14 cellular contexts compared by ENCODE assay signal in genomic region chr5:82355053-82355452, GRCh38.
A peak's percentile ranks its signal among the peaks of the same experiment; 100 is the strongest.
DNase-seq lines count a peak whose midpoint lies in the region; ATAC-seq, FAIRE-seq and TF ChIP-seq lines count a peak whose summit lies in the region.
"Had no signal": no experiment of that assay in that cellular context is flagged by ENCODE, and none has a peak within 500 bp of the region (broad histone marks: within the 10 kb centered on the region; RNA-seq: fewer than 3 reads in every experiment).

No MANE protein-coding gene starts in this region.

- TF ChIP-seq POLR2A in HCT116 (IDR thresholded peaks at IDR 0.05; ENCODE audit: borderline replicate concordance, extremely low read depth, insufficient read depth, insufficient read length) = no peak
- no peak for TF ChIP-seq POLR2A in K562 (conservative IDR thresholded peaks at IDR 0.05)

- H3K9me1 ChIP-seq in K562 (ENCODE audit: control insufficient read depth, insufficient read depth, low read length) = no peaks in the 10 kb centered on the region

- peaks cover 9% of the 10 kb centered on the region for H3K36me3 Mint-ChIP-seq in T-helper 1 cell treated with Interleukin-12 subunit alpha and Interleukin-12 subunit beta and Interleukin-4 antibody, amounts not matched to agents 30 μg/mL and 1 μg/mL, for 36 hours (ENCODE audit: low read depth)
- H3K36me3 Mint-ChIP-seq: CD14-positive monocyte; CD8-positive, alpha-beta memory T cell had no signal

- FAIRE-seq in K562 (lab: Jason Lieb, UNC) = no peak

- H3K27ac ChIP-seq in HCT116 (ENCODE audit: low read depth, low read length) (no peak overlapping the region), K562 (ENCODE audit: extremely low read depth, low read depth, low read length) (no peak overlapping the region), aorta (ENCODE audit: low read depth in 1 of 2, low read length in 2 of 2) (peak overlapping the region; percentile 73 to 78)
- H3K27ac ChIP-seq: 22Rv1 had no signal

- 55% methylated on average over 3 of the region's 3 CpGs for WGBS in K562 (ENCODE audit: insufficient coverage, low coverage, missing lambda C conversion rate)
- 65 to 74% methylated on average over 3 of the region's 3 CpGs for WGBS in aorta, 2 donors

- peak overlapping the region; percentile 59 for H3K27ac Mint-ChIP-seq in T-helper 1 cell treated with Interleukin-12 subunit alpha and Interleukin-12 subunit beta and Interleukin-4 antibody, amounts not matched to agents 30 μg/mL and 1 μg/mL, for 36 hours
- H3K27ac Mint-ChIP-seq: CD14-positive monocyte, GM23338 had no signal

- H3K9ac ChIP-seq in HCT116 (ENCODE audit: low read length) (no peak overlapping the region), K562 (ENCODE audit: insufficient read depth in 1 of 2, low read depth in 2 of 2, low read length in 2 of 2) (no peak overlapping the region)

- H3K9me2 ChIP-seq in HCT116 (ENCODE audit: insufficient read depth) = no peaks in the 10 kb centered on the region

- intact Hi-C loops in HCT116 (cut with micrococcal nuclease) = loop anchor here (10.0 kb wide), 4 partner anchors 560 to 1360 kb away; partner anchors contain the start of genes TMEM167A and XRCC4
- intact Hi-C loops in K562 (cut with micrococcal nuclease) = loop anchor here (10.0 kb wide), 1 partner anchor 140 kb away; no protein-coding TSS in a partner anchor
- intact Hi-C loops in aorta (cut with DNase I) = loop anchor here (5.0 to 10.0 kb wide), 4 partner anchors 190 to 1210 kb away; partner anchors contain the start of gene VCAN (in 1 of the 2)

- no peaks in the 10 kb centered on the region for H3K9me3 ChIP-seq in HCT116 (ENCODE audit: control insufficient read depth in 1 of 2, insufficient read depth in 1 of 2, low read depth in 1 of 2, low read length in 2 of 2)
- no peaks in the 10 kb centered on the region for H3K9me3 ChIP-seq in K562 (replicated peaks; ENCODE audit: control insufficient read depth, insufficient read depth, low read depth, low read length)
- H3K9me3 ChIP-seq in aorta (ENCODE audit: control insufficient read depth, low read length) = no peaks in the 10 kb centered on the region
- H3K9me3 ChIP-seq: Caco-2 had no signal

- no peak for DNase-seq in T-helper 1 cell
- DNase-seq in HCT116 (ENCODE audit: low read depth, low spot score) = no peak
- DNase-seq in K562 (ENCODE audit: extremely low read depth in 1 of 4, low spot score in 3 of 4) = no peak
- DNase-seq in aorta = no peak
- DNase-seq in globus pallidus (ENCODE audit: low spot score) = no peak
- DNase-seq: Caco-2; CD8-positive, alpha-beta memory T cell; H7 had no signal

- H3K36me3 ChIP-seq in HCT116 (ENCODE audit: control insufficient read depth in 1 of 2, insufficient read depth in 2 of 2, low read length in 2 of 2) (no peaks in the 10 kb centered on the region), K562 (ENCODE audit: control insufficient read depth, insufficient read depth, low read length) (no peaks in the 10 kb centered on the region), aorta (ENCODE audit: control insufficient read depth in 1 of 2, insufficient read depth in 2 of 2, low read length in 1 of 2) (no peaks in the 10 kb centered on the region)

- H3K4me2 ChIP-seq in HCT116 (ENCODE audit: low read length) (no peak overlapping the region), K562 (ENCODE audit: insufficient read depth, low read length) (no peak overlapping the region)
- H3K4me2 ChIP-seq: GM23338 had no signal

- no peak for TF ChIP-seq EP300 in K562 (IDR thresholded peaks at IDR 0.05; ENCODE audit: low read length)

- H2AFZ ChIP-seq in HCT116 (ENCODE audit: low read depth, low read length, poor library complexity, severe bottlenecking) (no peak overlapping the region), K562 (ENCODE audit: low read depth, low read length) (0 out of 2 replicates have a peak overlapping the region, but pooled peaks have one; percentile 7)
- H2AFZ ChIP-seq: GM23338 had no signal

- no peak for TF ChIP-seq RAD21 in HCT116 (IDR thresholded peaks at IDR 0.05; ENCODE audit: low read depth)
- TF ChIP-seq RAD21 in K562 (CRISPR knock-in tag; conservative IDR thresholded peaks at IDR 0.05 in 1 of 2, IDR thresholded peaks at IDR 0.05 in 1 of 2) = no peak

- no peaks in the 10 kb centered on the region for H3K27me3 Mint-ChIP-seq in T-helper 1 cell treated with Interleukin-12 subunit alpha and Interleukin-12 subunit beta and Interleukin-4 antibody, amounts not matched to agents 30 μg/mL and 1 μg/mL, for 36 hours (ENCODE audit: low read depth)
- H3K27me3 Mint-ChIP-seq: CD8-positive, alpha-beta memory T cell had no signal

- H3K4me3 Mint-ChIP-seq in T-helper 1 cell treated with Interleukin-12 subunit alpha and Interleukin-12 subunit beta and Interleukin-4 antibody, amounts not matched to agents 30 μg/mL and 1 μg/mL, for 36 hours = peak overlapping the region; percentile 23
- H3K4me3 Mint-ChIP-seq: CD14-positive monocyte; CD8-positive, alpha-beta memory T cell; GM23338 had no signal

- CTCF ChIA-PET in HCT116 (lab: Charles Lee) = interaction anchor here (1.4 kb wide), 1 partner anchor 43 kb away, joined by 4 read pairs; no protein-coding TSS in a partner anchor
- CTCF ChIA-PET in K562 (lab: Yijun Ruan, JAX; ENCODE audit: low intra/inter-chr PET ratio) = no interaction called here

- H3K27me3 ChIP-seq in HCT116 (ENCODE audit: insufficient read depth, low read length) (no peaks in the 10 kb centered on the region), K562 (ENCODE audit: control insufficient read depth in 2 of 2, insufficient read depth in 2 of 2, low read length in 2 of 2) (no peaks in the 10 kb centered on the region), aorta (ENCODE audit: control insufficient read depth in 1 of 2, insufficient read depth in 2 of 2, low read length in 1 of 2) (no peaks in the 10 kb centered on the region)

- H3K4me3 ChIP-seq in HCT116 (replicated peaks in 1 of 2; ENCODE audit: low read depth in 1 of 2, low read length in 2 of 2) (no peak overlapping the region), K562 (no peak overlapping the region), aorta (ENCODE audit: low read length in 2 of 2) (no peak overlapping the region)
- H3K4me3 ChIP-seq: GM12878, GM23338 had no signal

- TF ChIP-seq CTCF in HCT116 (IDR thresholded peaks at IDR 0.05 in 2 of 3, conservative IDR thresholded peaks at IDR 0.05 in 1 of 3; ENCODE audit: borderline replicate concordance in 1 of 3, insufficient read depth in 1 of 3, low read depth in 2 of 3, low read length in 2 of 3) = no peak
- TF ChIP-seq CTCF in K562 (IDR thresholded peaks at IDR 0.05 in 2 of 3, conservative IDR thresholded peaks at IDR 0.05 in 1 of 3; ENCODE audit: insufficient read depth in 2 of 3, low read depth in 1 of 3, low read length in 3 of 3) = no peak

- POLR2A ChIA-PET in HCT116 (lab: Charles Lee) (no interaction called here), K562 (lab: Yijun Ruan, JAX) (no interaction called here)

- no peak for ATAC-seq in HCT116
- no peak for ATAC-seq in K562
- no peak for ATAC-seq in aorta (ENCODE audit: low FRiP score)
- ATAC-seq in GM18511 (IDR thresholded peaks at IDR 0.05; ENCODE audit: unreplicated experiment) = no peak
- ATAC-seq: GM12878, GM23338 had no signal

- RAD21 ChIA-PET in HCT116 (lab: Charles Lee; ENCODE audit: low non-redundant PET in 1 of 2, low total read pairs in 2 of 2, uncharacterized antibody in 2 of 2, unreplicated experiment in 2 of 2) = no interaction called here

- no TSS peak for BruUV-seq in HCT116 (replicated peaks; lab: Mats Ljungman, UMichigan)
- BruUV-seq in K562 (replicated peaks; lab: Mats Ljungman, UMichigan) = no TSS peak

- peaks cover 67% of the 10 kb centered on the region for H3K4me1 Mint-ChIP-seq in T-helper 1 cell treated with Interleukin-12 subunit alpha and Interleukin-12 subunit beta and Interleukin-4 antibody, amounts not matched to agents 30 μg/mL and 1 μg/mL, for 36 hours (ENCODE audit: low read depth)

- H4K20me1 ChIP-seq in HCT116 (ENCODE audit: insufficient read depth) (no peaks in the 10 kb centered on the region), K562 (replicated peaks; ENCODE audit: control insufficient read depth, insufficient read depth, low read length) (no peaks in the 10 kb centered on the region)

- H3K79me2 ChIP-seq in HCT116 (ENCODE audit: insufficient read depth, low read length) = 0 out of 2 replicates have a peak, but pooled peaks cover 5% of the 10 kb centered on the region
- no peaks in the 10 kb centered on the region for H3K79me2 ChIP-seq in K562 (ENCODE audit: control insufficient read depth, insufficient read depth, low read length)

- in situ Hi-C loops in K562 (cut with MboI) = loop anchor here (5.0 to 25.0 kb wide), 4 partner anchors 282 to 1202 kb away; partner anchors contain the start of gene VCAN

- H3K4me1 ChIP-seq in HCT116 (ENCODE audit: control insufficient read depth in 1 of 2, insufficient read depth in 2 of 2, low read length in 2 of 2) = peaks cover 24 to 76% of the 10 kb centered on the region in 2 experiments
- peaks cover 0 to 25% of the 10 kb centered on the region in 2 experiments; a peak in 4 of 5 replicates for H3K4me1 ChIP-seq in K562 (replicated peaks in 1 of 2; ENCODE audit: control insufficient read depth in 2 of 2, insufficient read depth in 2 of 2, low read length in 2 of 2)
- H3K4me1 ChIP-seq in aorta (ENCODE audit: control insufficient read depth in 1 of 2, insufficient read depth in 2 of 2, low read length in 2 of 2) = peaks cover 0 to 3% of the 10 kb centered on the region in 2 donors
- H3K4me1 ChIP-seq: Caco-2 had no signal

- H3K9me3 Mint-ChIP-seq in T-helper 1 cell treated with Interleukin-12 subunit alpha and Interleukin-12 subunit beta and Interleukin-4 antibody, amounts not matched to agents 30 μg/mL and 1 μg/mL, for 36 hours = no peaks in the 10 kb centered on the region
- H3K9me3 Mint-ChIP-seq: CD14-positive monocyte; CD8-positive, alpha-beta memory T cell; GM23338 had no signal

TF ChIP-seq in HCT116, 20 proteins besides CTCF, POLR2A, EP300 and RAD21:
- peak; percentile 73 for TF ChIP-seq TCF7L2 (IDR thresholded peaks at IDR 0.05; ENCODE audit: borderline replicate concordance, extremely low read depth, insufficient read depth, insufficient read length)
- no peak for TF ChIP-seq SIN3A (IDR thresholded peaks at IDR 0.05; ENCODE audit: low read depth)
- no peak for TF ChIP-seq EGR1 (IDR thresholded peaks at IDR 0.05; ENCODE audit: low read depth)

TF ChIP-seq in K562, 482 proteins besides CTCF, POLR2A, EP300 and RAD21 (continues in another document):
- TF ChIP-seq ZNF398 (CRISPR knock-in tag; IDR thresholded peaks at IDR 0.05) (no peak), POLR2G (IDR thresholded peaks at IDR 0.05; ENCODE audit: low read depth, low read length) (no peak)

Comparison
In these comparisons a context has a peak if more than half of its experiments do, and no peak if none do; other contexts are left out.
1. H3K27ac ChIP-seq: peak in aorta (2 of 2); none in HCT116 (single experiment) and K562 (single experiment).